In the genomic region with DNA sequence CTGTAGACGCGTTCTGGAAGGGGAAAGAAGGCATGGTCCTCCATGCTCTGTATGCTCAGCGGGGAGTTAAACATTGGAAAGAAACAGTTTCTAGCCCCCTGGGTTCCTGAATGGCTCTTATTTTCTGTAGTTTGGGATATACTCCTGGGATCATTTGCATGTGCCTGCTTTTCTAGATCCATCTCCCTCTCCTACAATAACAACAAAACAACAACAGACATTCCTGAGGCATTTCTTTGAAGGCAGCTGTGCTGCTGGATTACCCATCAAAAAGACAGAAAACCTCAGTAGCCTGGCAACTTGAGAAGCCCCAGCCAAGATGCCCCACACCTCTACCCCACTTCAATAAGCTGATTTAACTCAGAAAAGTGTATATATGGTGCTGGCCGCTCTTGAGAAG, we compare ENCODE assay signal across 17 cellular contexts. TPM values are rescaled to one million over a fixed set of nuclear protein-coding genes. Genes with fewer than 3 reads are reported as not detected.
DNase-seq lines count a peak whose midpoint lies in the region; TF ChIP-seq lines count a peak whose summit lies in the region.
"Had no signal": no experiment of that assay in that cellular context is flagged by ENCODE, and none has a peak within 500 bp of the region (broad histone marks: within the 10 kb centered on the region; RNA-seq: fewer than 3 reads in every experiment).

No MANE protein-coding gene starts in this region.

- intact Hi-C loops in dendritic cell treated with granulocyte-macrophage colony-stimulating factor and Interleukin-4, amounts not matched to agents 40 ng/mL and 50 ng/mL, for 4 days (cut with micrococcal nuclease) = no loop called here

- H3K9ac ChIP-seq in HUES64 (ENCODE audit: low read depth, low read length) (no peak overlapping the region), smooth muscle cell (ENCODE audit: low read depth) (no peak overlapping the region)

- H3K79me2 ChIP-seq in smooth muscle cell (ENCODE audit: low read depth) = no peaks in the 10 kb centered on the region

- no peak overlapping the region for H3K4me3 Mint-ChIP-seq in dendritic cell treated with granulocyte-macrophage colony-stimulating factor and Interleukin-4, amounts not matched to agents 40 ng/mL and 50 ng/mL, for 4 days

- H3K4me1 ChIP-seq in HUES64 (ENCODE audit: insufficient read depth, low read length) (peaks cover 27% of the 10 kb centered on the region), mesodermal cell (ENCODE audit: control insufficient read depth, insufficient read depth, low read length, poor library complexity, severe bottlenecking) (peaks cover 14% of the 10 kb centered on the region), smooth muscle cell (ENCODE audit: low read depth) (peaks cover 18% of the 10 kb centered on the region)

- no peaks in the 10 kb centered on the region for H4K20me1 ChIP-seq in smooth muscle cell (ENCODE audit: low read depth)

- H3K27ac Mint-ChIP-seq in dendritic cell treated with granulocyte-macrophage colony-stimulating factor and Interleukin-4, amounts not matched to agents 40 ng/mL and 50 ng/mL, for 4 days = peak overlapping the region; percentile 74

- H3K27me3 ChIP-seq in HUES64 (ENCODE audit: insufficient read depth, low read length) (no peaks in the 10 kb centered on the region), smooth muscle cell (ENCODE audit: low read depth) (no peaks in the 10 kb centered on the region)

- no peak for DNase-seq in smooth muscle cell (lab: John Stamatoyannopoulos, UW; ENCODE audit: unreplicated experiment)
- DNase-seq in NCI-H82 (lab: John Stamatoyannopoulos, UW) = no peak
- DNase-seq in activated gamma-delta T cell treated with Interleukin-2 at 50 U/mL for 16 hours = no peak
- DNase-seq in CD1c-positive myeloid dendritic cell (ENCODE audit: extremely low spot score) = no peak
- DNase-seq in mesenteric fat pad (ENCODE audit: low spot score) = no peak
- DNase-seq: activated CD8-positive, alpha-beta memory T cell treated with anti-CD3 and anti-CD28 coated beads, Interleukin-2, amount 50 U/mL, for 48 hours; Calu3; NCI-H1048; NCI-H524; occipital lobe; stimulated activated CD4-positive, alpha-beta T cell treated with anti-CD3 and anti-CD28 coated beads, Interleukin-2, amount 100 ng/mL, for 48 hours had no signal

- peaks cover 81% of the 10 kb centered on the region for H3K36me3 Mint-ChIP-seq in dendritic cell treated with granulocyte-macrophage colony-stimulating factor and Interleukin-4, amounts not matched to agents 40 ng/mL and 50 ng/mL, for 4 days (ENCODE audit: low read depth)

- H3K9me3 Mint-ChIP-seq in dendritic cell treated with granulocyte-macrophage colony-stimulating factor and Interleukin-4, amounts not matched to agents 40 ng/mL and 50 ng/mL, for 4 days = no peaks in the 10 kb centered on the region

- TF ChIP-seq CTCF in smooth muscle cell (IDR thresholded peaks at IDR 0.05; ENCODE audit: borderline replicate concordance, insufficient read depth, poor library complexity, severe bottlenecking) = no peak

- H3K4me3 ChIP-seq in HUES64 (ENCODE audit: low read length) (no peak overlapping the region), mesodermal cell (ENCODE audit: extremely low read depth, insufficient read depth, low read length, poor library complexity, severe bottlenecking) (no peak overlapping the region), smooth muscle cell (no peak overlapping the region)

- H3K4me1 Mint-ChIP-seq in dendritic cell treated with granulocyte-macrophage colony-stimulating factor and Interleukin-4, amounts not matched to agents 40 ng/mL and 50 ng/mL, for 4 days (ENCODE audit: low read depth) = peaks cover 92% of the 10 kb centered on the region

- H3K27me3 Mint-ChIP-seq in dendritic cell treated with granulocyte-macrophage colony-stimulating factor and Interleukin-4, amounts not matched to agents 40 ng/mL and 50 ng/mL, for 4 days = no peaks in the 10 kb centered on the region

- H2AFZ ChIP-seq in smooth muscle cell (ENCODE audit: low read depth) = no peak overlapping the region

- WGBS in HUES64 = 41% methylated on average over 4 of the region's 4 CpGs
- WGBS in mesodermal cell (ENCODE audit: insufficient coverage in 2 of 2), 2 experiments = 43% methylated on average over 4 of the region's 4 CpGs; no CpG with 5 or more reads in 1 of the 2 experiments
- WGBS in smooth muscle cell (ENCODE audit: low lambda C conversion rate) = 62% methylated on average over 4 of the region's 4 CpGs

- peak overlapping the region; percentile 69; the same call in 1 of the 2 replicates for H3K27ac ChIP-seq in HUES64 (ENCODE audit: low read depth, low read length)
- H3K27ac ChIP-seq in mesodermal cell (ENCODE audit: low read depth, low read length, severe bottlenecking) = peak overlapping the region; percentile 83
- peak overlapping the region; percentile 56 for H3K27ac ChIP-seq in smooth muscle cell (ENCODE audit: low read depth)

- H3F3A ChIP-seq in smooth muscle cell (ENCODE audit: low read depth) = peaks cover 12% of the 10 kb centered on the region

- no peaks in the 10 kb centered on the region for H3K9me3 ChIP-seq in HUES64 (ENCODE audit: insufficient read depth, low read depth, low read length)
- no peaks in the 10 kb centered on the region for H3K9me3 ChIP-seq in mesodermal cell (ENCODE audit: control insufficient read depth, low read length)
- H3K9me3 ChIP-seq in smooth muscle cell (replicated peaks; ENCODE audit: low read depth) = no peaks in the 10 kb centered on the region

- H3K36me3 ChIP-seq in HUES64 (ENCODE audit: insufficient read depth, low read length) = peaks cover 8% of the 10 kb centered on the region; the same call in 1 of the 2 replicates
- no peaks in the 10 kb centered on the region for H3K36me3 ChIP-seq in mesodermal cell (ENCODE audit: control insufficient read depth, insufficient read depth, low read length)
- no peaks in the 10 kb centered on the region for H3K36me3 ChIP-seq in smooth muscle cell (ENCODE audit: low read depth)

- no peak overlapping the region for H3K4me2 ChIP-seq in smooth muscle cell

RNA-seq across cellular contexts. Expression of gene SLC7A8, which starts 8.7 kb away (rescaled TPM):
- 126 TPM for polyA plus RNA-seq in HUES64 (2013, experiment 1 of 2)
- 141 TPM for polyA plus RNA-seq in HUES64 (2013, experiment 2 of 2)
- 36.1 TPM for polyA plus RNA-seq in mesodermal cell (2013, experiment 1 of 2)
- polyA plus RNA-seq in mesodermal cell (2013, experiment 2 of 2) = 31.8 TPM
- 16.4 and 18.9 TPM in 2 replicates for total RNA-seq in smooth muscle cell
- 26.0 and 29.1 TPM in 2 replicates for polyA plus RNA-seq in smooth muscle cell
- total RNA-seq in mesenteric fat pad = 33.4 TPM
- total RNA-seq: Calu3 had no signal

RNA-seq across cellular contexts. Expression of gene CEBPE, which starts 55.7 kb away (rescaled TPM):
- polyA plus RNA-seq in HUES64 (2013, experiment 1 of 2) = not detected
- not detected for polyA plus RNA-seq in HUES64 (2013, experiment 2 of 2)
- polyA plus RNA-seq in mesodermal cell (2013, experiment 1 of 2) = not detected
- not detected for polyA plus RNA-seq in mesodermal cell (2013, experiment 2 of 2)
- total RNA-seq in smooth muscle cell (not detected in 2 replicates), mesenteric fat pad (not detected)
- polyA plus RNA-seq in smooth muscle cell = not detected in 2 replicates
- total RNA-seq: astrocyte, Calu3, G401, mammary epithelial cell had no signal
- polyA plus RNA-seq: mammary epithelial cell had no signal
